Comparison of ENCODE assay signal across 14 cellular contexts in the genomic region with DNA sequence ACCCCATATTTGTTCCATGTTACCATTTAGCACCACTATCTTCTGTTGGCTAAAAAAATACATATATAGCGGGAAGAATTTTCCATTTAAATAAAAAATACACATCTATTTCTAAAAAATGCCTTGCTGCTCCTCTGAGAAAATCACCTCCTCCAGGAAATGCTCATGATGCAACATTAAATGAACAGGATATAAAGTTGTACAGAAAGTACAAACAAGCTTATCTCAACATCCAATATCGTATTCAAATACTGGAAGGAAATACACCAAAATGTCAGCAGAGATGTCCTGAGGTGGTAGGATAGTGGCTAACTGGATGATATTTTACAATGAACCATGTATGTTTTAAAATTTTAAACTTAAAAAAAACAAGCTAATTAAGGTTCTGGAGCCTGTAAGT. TPM values are rescaled to one million over a fixed set of nuclear protein-coding genes. Genes with fewer than 3 reads are reported as not detected.
A peak's percentile ranks its signal among the peaks of the same experiment; 100 is the strongest.
DNase-seq lines count a peak whose midpoint lies in the region; ATAC-seq and TF ChIP-seq lines count a peak whose summit lies in the region.
"Had no signal": no experiment of that assay in that cellular context is flagged by ENCODE, and none has a peak within 500 bp of the region (broad histone marks: within the 10 kb centered on the region; RNA-seq: fewer than 3 reads in every experiment).

No MANE protein-coding gene starts in this region.

- H3K27me3 ChIP-seq in heart right ventricle (no peaks in the 10 kb centered on the region), stomach (no peaks in the 10 kb centered on the region), BE2C (no peaks in the 10 kb centered on the region)

- peaks cover 15% of the 10 kb centered on the region for H3K36me3 Mint-ChIP-seq in activated CD4-positive, alpha-beta memory T cell treated with anti-CD3 and anti-CD28 coated beads for 36 hours

- H3K4me1 Mint-ChIP-seq in activated CD4-positive, alpha-beta memory T cell treated with anti-CD3 and anti-CD28 coated beads for 36 hours (ENCODE audit: low read depth): peaks cover 67% of the 10 kb centered on the region

- H3K27ac ChIP-seq in heart right ventricle (peak overlapping the region in 7 of 10 donors; percentile 13 to 65 (median 57)), stomach (peak overlapping the region in 4 of 5 donors; percentile 1 to 57 (median 44))

- no peak for DNase-seq in heart right ventricle
- DNase-seq in Right ventricle myocardium superior: no peak
- no peak for DNase-seq in activated CD4-positive, alpha-beta memory T cell treated with anti-CD3 and anti-CD28 coated beads for 36 hours
- DNase-seq in fibroblast of pulmonary artery (ENCODE audit: low read depth): peak; percentile 61
- no peak for DNase-seq in stomach
- DNase-seq in activated gamma-delta T cell treated with Interleukin-2 at 50 U/mL for 16 hours: no peak
- DNase-seq in BE2C: no peak
- DNase-seq: activated CD4-positive, alpha-beta T cell treated with anti-CD3 and anti-CD28 coated beads for 48 hours; activated naive CD4-positive, alpha-beta T cell; cortex of kidney; HCEC 1CT; NCI-H2171; stimulated activated CD8-positive, alpha-beta memory T cell treated with anti-CD3 and anti-CD28 coated beads, Interleukin-4, amount 100 ng/mL, for 48 hours had no signal

- H3K27me3 Mint-ChIP-seq in activated CD4-positive, alpha-beta memory T cell treated with anti-CD3 and anti-CD28 coated beads for 36 hours: no peaks in the 10 kb centered on the region

- TF ChIP-seq CTCF in heart right ventricle (IDR thresholded peaks at IDR 0.05): no peak
- TF ChIP-seq CTCF in fibroblast of pulmonary artery (IDR thresholded peaks at IDR 0.05; ENCODE audit: low read length, missing control alignments): no peak
- no peak for TF ChIP-seq CTCF in stomach (IDR thresholded peaks at IDR 0.05)
- no peak for TF ChIP-seq CTCF in BE2C (IDR thresholded peaks at IDR 0.05; ENCODE audit: low read depth, low read length)

- peak overlapping the region; percentile 28 for H3K27ac Mint-ChIP-seq in activated CD4-positive, alpha-beta memory T cell treated with anti-CD3 and anti-CD28 coated beads for 36 hours

- no peaks in the 10 kb centered on the region for H3K9me3 Mint-ChIP-seq in activated CD4-positive, alpha-beta memory T cell treated with anti-CD3 and anti-CD28 coated beads for 36 hours

- H3K36me3 ChIP-seq in heart right ventricle: peaks cover 0 to 6% (median 0%) of the 10 kb centered on the region in 9 donors
- H3K36me3 ChIP-seq in stomach: no peaks in the 10 kb centered on the region
- H3K36me3 ChIP-seq in BE2C: peaks cover 13% of the 10 kb centered on the region

- no peak for TF ChIP-seq POLR2A in stomach (IDR thresholded peaks at IDR 0.05)

- no peak overlapping the region for H3K4me3 ChIP-seq in heart right ventricle
- no peak overlapping the region for H3K4me3 ChIP-seq in fibroblast of pulmonary artery (replicated peaks; ENCODE audit: low read depth, low read length)
- H3K4me3 ChIP-seq in stomach: no peak overlapping the region
- H3K4me3 ChIP-seq in BE2C (ENCODE audit: low read depth, low read length): no peak overlapping the region

- intact Hi-C loops in heart right ventricle (cut with DNase I) (no loop called here), Right ventricle myocardium superior (cut with DNase I) (no loop called here), stomach (cut with DNase I; ENCODE audit: low total_unique reads) (no loop called here)
- intact Hi-C loops in activated CD4-positive, alpha-beta memory T cell treated with anti-CD3 and anti-CD28 coated beads for 36 hours (cut with micrococcal nuclease): no loop called here

- 53 to 71% methylated on average over 2 of the region's 2 CpGs for WGBS in heart right ventricle, 2 donors
- WGBS in stomach, 5 donors: 48 to 55% (median 51%) methylated on average over 2 of the region's 2 CpGs

- H3K9me3 ChIP-seq in heart right ventricle (no peaks in the 10 kb centered on the region), stomach (no peaks in the 10 kb centered on the region), BE2C (no peaks in the 10 kb centered on the region)

- CTCF ChIA-PET in activated CD4-positive, alpha-beta memory T cell treated with anti-CD3 and anti-CD28 coated beads for 36 hours (lab: Charles Lee): interaction anchor here (1.6 to 1.9 kb wide), 2 partner anchors 8 to 19 kb away, joined by 4 to 5 read pairs; no protein-coding TSS in a partner anchor

- peak in 3 of 8 donors; percentile 39 to 73 (median 62) for ATAC-seq in heart right ventricle
- ATAC-seq in Right ventricle myocardium superior (ENCODE audit: poor library complexity): no peak
- no peak for ATAC-seq in HG02763 (IDR thresholded peaks at IDR 0.05; ENCODE audit: unreplicated experiment)

- no peak overlapping the region for H3K4me3 Mint-ChIP-seq in activated CD4-positive, alpha-beta memory T cell treated with anti-CD3 and anti-CD28 coated beads for 36 hours

- TF ChIP-seq EP300 in stomach (IDR thresholded peaks at IDR 0.05): no peak

- POLR2A ChIA-PET in activated CD4-positive, alpha-beta memory T cell treated with anti-CD3 and anti-CD28 coated beads for 36 hours (lab: Charles Lee): interaction anchor here (0.8 to 1.2 kb wide), 2 partner anchors 12 to 50 kb away, joined by 4 read pairs; no protein-coding TSS in a partner anchor

- H3K4me1 ChIP-seq in heart right ventricle: peaks cover 3 to 92% (median 53%) of the 10 kb centered on the region in 9 donors
- H3K4me1 ChIP-seq in stomach: peaks cover 33 to 99% (median 66%) of the 10 kb centered on the region in 4 donors
- no peaks in the 10 kb centered on the region for H3K4me1 ChIP-seq in BE2C

RNA-seq across cellular contexts. Expression of gene GNA13, which starts 21.3 kb away (rescaled TPM):
- 10 to 100 TPM; 17.5 to 35.4 (median 20.9) TPM for total RNA-seq in heart right ventricle
- 10 to 100 TPM in 1 of 2 donors, 1 to 10 TPM in 1; 9.2 to 10.5 TPM for polyA plus RNA-seq in heart right ventricle
- total RNA-seq in Right ventricle myocardium superior: 21.1 TPM
- total RNA-seq in activated CD4-positive, alpha-beta memory T cell treated with anti-CD3 and anti-CD28 coated beads for 36 hours: 10 to 100 TPM; 55.4 to 55.7 TPM
- 10 to 100 TPM; 36.2 to 90.6 (median 45.8) TPM for total RNA-seq in stomach
- polyA plus RNA-seq in stomach: 10 to 100 TPM; 10.6 to 26.7 (median 17.5) TPM
- 53.2 TPM for polyA plus RNA-seq in BE2C (2012; ENCODE audit: insufficient read depth, insufficient read length, low read depth)
